30 cellular contexts compared by ENCODE assay signal in the genomic region with DNA sequence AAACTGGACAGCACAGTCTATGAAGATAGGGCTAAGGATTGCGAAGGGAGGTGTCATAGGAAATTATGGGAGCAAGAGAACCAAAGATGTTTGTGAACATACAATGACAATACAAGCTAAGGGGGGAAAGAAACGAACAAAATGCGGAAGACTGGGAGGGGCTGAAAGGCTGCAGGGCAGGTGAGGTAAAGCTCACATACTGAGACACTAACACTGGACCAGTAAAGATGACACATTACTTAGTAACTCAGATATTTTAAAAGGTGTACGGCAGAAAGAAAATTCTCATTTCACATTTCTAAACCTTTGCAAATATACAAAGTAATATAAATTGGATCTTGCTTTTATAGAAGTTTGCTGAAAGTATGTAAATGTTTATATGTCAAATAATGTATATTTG. TPM values are rescaled to one million over a fixed set of nuclear protein-coding genes. Genes with fewer than 3 reads are reported as not detected.
A peak's percentile ranks its signal among the peaks of the same experiment; 100 is the strongest.
DNase-seq lines count a peak whose midpoint lies in the region; ATAC-seq and TF ChIP-seq lines count a peak whose summit lies in the region.
"Had no signal": no experiment of that assay in that cellular context is flagged by ENCODE, and none has a peak within 500 bp of the region (broad histone marks: within the 10 kb centered on the region; RNA-seq: fewer than 3 reads in every experiment).

No MANE protein-coding gene starts in this region.

- H2AFZ ChIP-seq in mammary epithelial cell (ENCODE audit: low read depth, low read length) = no peak overlapping the region

- H3K27me3 ChIP-seq in breast epithelium = no peaks in the 10 kb centered on the region
- no peaks in the 10 kb centered on the region for H3K27me3 ChIP-seq in mammary epithelial cell (ENCODE audit: insufficient read depth, low read length)
- no peaks in the 10 kb centered on the region for H3K27me3 ChIP-seq in foreskin keratinocyte
- no peaks in the 10 kb centered on the region for H3K27me3 ChIP-seq in upper lobe of right lung
- H3K27me3 ChIP-seq: ascending aorta, ovary, Peyer's patch had no signal

- H3K27ac ChIP-seq in breast epithelium = no peak overlapping the region
- H3K27ac ChIP-seq in mammary epithelial cell (ENCODE audit: insufficient read depth, low read depth, low read length) = peak overlapping the region; percentile 33
- peak overlapping the region; percentile 46 for H3K27ac ChIP-seq in foreskin keratinocyte
- no peak overlapping the region for H3K27ac ChIP-seq in upper lobe of right lung
- H3K27ac ChIP-seq: A549, ascending aorta, ovary, Peyer's patch, VCaP had no signal

- H3K27ac Mint-ChIP-seq in MCF 10A (ENCODE audit: low read depth, unreplicated experiment) = peak overlapping the region; percentile 76
- H3K27ac Mint-ChIP-seq: activated CD4-positive, alpha-beta T cell treated with anti-CD3 and anti-CD28 coated beads for 36 hours; activated naive CD8-positive, alpha-beta T cell; CD8-positive, alpha-beta T cell; memory B cell; stimulated activated effector memory CD8-positive, alpha-beta T cell treated with anti-CD3 and anti-CD28 coated beads, Interleukin-12 subunit alpha, Interleukin-12 subunit beta, amount 100 ng/mL, for 72 hours had no signal

- H3K36me3 Mint-ChIP-seq in MCF 10A (ENCODE audit: insufficient read depth, unreplicated experiment) = peaks cover 29% of the 10 kb centered on the region

- H3K9ac ChIP-seq in mammary epithelial cell (ENCODE audit: insufficient read depth, low read length) = no peak overlapping the region

- no peaks in the 10 kb centered on the region for H3K27me3 Mint-ChIP-seq in MCF 10A (ENCODE audit: insufficient read depth, unreplicated experiment)
- H3K27me3 Mint-ChIP-seq: activated CD4-positive, alpha-beta T cell treated with anti-CD3 and anti-CD28 coated beads for 36 hours; activated naive CD8-positive, alpha-beta T cell; memory B cell had no signal

- H3K4me3 Mint-ChIP-seq in MCF 10A (ENCODE audit: unreplicated experiment) = peak overlapping the region; percentile 56
- H3K4me3 Mint-ChIP-seq: activated CD4-positive, alpha-beta T cell treated with anti-CD3 and anti-CD28 coated beads for 36 hours; activated naive CD8-positive, alpha-beta T cell; CD8-positive, alpha-beta T cell; memory B cell; neural crest cell; stimulated activated effector memory CD8-positive, alpha-beta T cell treated with anti-CD3 and anti-CD28 coated beads, Interleukin-12 subunit alpha, Interleukin-12 subunit beta, amount 100 ng/mL, for 72 hours had no signal

- peaks cover 22% of the 10 kb centered on the region for H3K4me1 Mint-ChIP-seq in MCF 10A (ENCODE audit: insufficient read depth, unreplicated experiment)
- H3K4me1 Mint-ChIP-seq: neural crest cell had no signal

- dilution Hi-C loops in mammary epithelial cell (cut with HindIII; ENCODE audit: low sequenced_read_pairs) = no loop called here

- H3K4me3 ChIP-seq in breast epithelium (no peak overlapping the region), mammary epithelial cell (replicated peaks in 1 of 3; ENCODE audit: insufficient read depth in 1 of 3, low read depth in 2 of 3, low read length in 3 of 3) (no peak overlapping the region), upper lobe of right lung (no peak overlapping the region)
- H3K4me3 ChIP-seq: A549, ascending aorta, ovary, Peyer's patch had no signal

- H3K9me3 Mint-ChIP-seq in MCF 10A (ENCODE audit: unreplicated experiment) = peaks cover 8% of the 10 kb centered on the region
- H3K9me3 Mint-ChIP-seq: CD8-positive, alpha-beta T cell; immature natural killer cell; memory B cell; neural crest cell; stimulated activated effector memory CD8-positive, alpha-beta T cell treated with anti-CD3 and anti-CD28 coated beads, Interleukin-12 subunit alpha, Interleukin-12 subunit beta, amount 100 ng/mL, for 72 hours had no signal

- no TSS peak for BruUV-seq in MCF 10A (replicated peaks; lab: Mats Ljungman, UMichigan)
- BruUV-seq in mammary epithelial cell (replicated peaks; lab: Mats Ljungman, UMichigan) = no TSS peak

- no peak for TF ChIP-seq POLR2A in breast epithelium (IDR thresholded peaks at IDR 0.05)

- H3K79me2 ChIP-seq in mammary epithelial cell (ENCODE audit: insufficient read depth, low read length) = peaks cover 8% of the 10 kb centered on the region

- POLR2A ChIA-PET in MCF 10A (lab: Yijun Ruan, JAX) = interaction anchor here (0.9 to 4.5 kb wide), 7 partner anchors 10 to 541 kb away, joined by 3 to 50 read pairs (median 8); partner anchors contain the start of genes CLDND1 and CPOX

- TF ChIP-seq CTCF in MCF 10A (IDR thresholded peaks at IDR 0.05; ENCODE audit: unreplicated experiment) = no peak
- TF ChIP-seq CTCF in breast epithelium (IDR thresholded peaks at IDR 0.05) = no peak
- TF ChIP-seq CTCF in mammary epithelial cell (conservative IDR thresholded peaks at IDR 0.05 in 1 of 2, IDR thresholded peaks at IDR 0.05 in 1 of 2; ENCODE audit: extremely low read depth in 1 of 2, insufficient read depth in 1 of 2, low read depth in 1 of 2, low read length in 2 of 2) = no peak
- no peak for TF ChIP-seq CTCF in foreskin keratinocyte (conservative IDR thresholded peaks at IDR 0.05)
- TF ChIP-seq CTCF in GM13976 (IDR thresholded peaks at IDR 0.05; ENCODE audit: borderline replicate concordance, control extremely low read depth, extremely low read depth, insufficient read depth, missing control alignments) = no peak
- no peak for TF ChIP-seq CTCF in upper lobe of right lung (IDR thresholded peaks at IDR 0.05)

- intact Hi-C loops in MCF 10A (cut with micrococcal nuclease) = loop anchor here (2.0 kb wide), 1 partner anchor 30 kb away; no protein-coding TSS in a partner anchor
- intact Hi-C loops in breast epithelium (cut with DNase I; ENCODE audit: low total_unique reads) = no loop called here
- intact Hi-C loops in mammary epithelial cell (cut with micrococcal nuclease) = loop anchor here (2.0 kb wide), 1 partner anchor 66 kb away; no protein-coding TSS in a partner anchor
- intact Hi-C loops in upper lobe of right lung (cut with DNase I) = no loop called here

- 50% methylated on average over 4 of the region's 4 CpGs for WGBS in mammary epithelial cell (ENCODE audit: low coverage, missing lambda C conversion rate)

- ATAC-seq in foreskin keratinocyte (peak; percentile 75), HG03175 (IDR thresholded peaks at IDR 0.05; ENCODE audit: unreplicated experiment) (no peak), upper lobe of right lung (no peak)
- ATAC-seq: CD8-positive, alpha-beta T cell had no signal

- in situ Hi-C loops in mammary epithelial cell (cut with MboI; ENCODE audit: low sequenced_read_pairs in 2 of 2) = no loop called here
- in situ Hi-C loops in GM13976 (cut with MboI; ENCODE audit: low sequenced_read_pairs, unreplicated experiment) = loop anchor here (10.0 kb wide), 1 partner anchor 158 kb away; the partner anchor contains the start of gene OR5K4

- no peaks in the 10 kb centered on the region for H3K4me1 ChIP-seq in breast epithelium
- H3K4me1 ChIP-seq in mammary epithelial cell (ENCODE audit: insufficient read depth, low read length) = peaks cover 20% of the 10 kb centered on the region
- H3K4me1 ChIP-seq in foreskin keratinocyte = peaks cover 18% of the 10 kb centered on the region
- H3K4me1 ChIP-seq in upper lobe of right lung = no peaks in the 10 kb centered on the region
- H3K4me1 ChIP-seq: ascending aorta, Peyer's patch had no signal

- H3K36me3 ChIP-seq in breast epithelium (no peaks in the 10 kb centered on the region), mammary epithelial cell (ENCODE audit: insufficient read depth, low read length) (peaks cover 8% of the 10 kb centered on the region), upper lobe of right lung (peaks cover 41% of the 10 kb centered on the region)
- H3K36me3 ChIP-seq: ovary had no signal

- H4K20me1 ChIP-seq in mammary epithelial cell (ENCODE audit: insufficient read depth, low read length) = no peaks in the 10 kb centered on the region

- peak overlapping the region; percentile 26 for H3K4me2 ChIP-seq in mammary epithelial cell (ENCODE audit: insufficient read depth, low read depth, low read length)

- DNase-seq in MCF 10A (ENCODE audit: unreplicated experiment) (no peak), breast epithelium (ENCODE audit: low spot score in 2 of 2) (no peak), mammary epithelial cell (no peak), foreskin keratinocyte (peak; percentile 35 to 66), GM13976 (ENCODE audit: low spot score) (no peak), HT-29 (ENCODE audit: low spot score) (no peak), upper lobe of right lung (no peak)
- DNase-seq: CD8-positive, alpha-beta T cell; immature natural killer cell; NCI-H1417; NCI-H2081 treated with DMSO at 0.1 percent for 48 hours; NCI-H2227 treated with DMSO at 0.1 percent for 48 hours; ovary; Peyer's patch; SW 1271; T-helper 9 cell had no signal

- CTCF ChIA-PET in MCF 10A (lab: Yijun Ruan, JAX) (interaction anchor here (0.7 to 1.3 kb wide), 3 partner anchors 12 to 79 kb away, joined by 3 to 6 read pairs (median 6); no protein-coding TSS in a partner anchor), mammary epithelial cell (lab: Charles Lee; ENCODE audit: low non-redundant PET) (no interaction called here)

- H3K9me3 ChIP-seq in breast epithelium = no peaks in the 10 kb centered on the region
- no peaks in the 10 kb centered on the region for H3K9me3 ChIP-seq in mammary epithelial cell (replicated peaks; ENCODE audit: insufficient read depth, low read length)
- no peaks in the 10 kb centered on the region for H3K9me3 ChIP-seq in upper lobe of right lung
- H3K9me3 ChIP-seq: A549, ascending aorta, ovary, Peyer's patch had no signal

RNA-seq across cellular contexts. Expression of gene CLDND1, which starts 10.1 kb away (rescaled TPM):
- total RNA-seq in MCF 10A (2022) (128 and 173 TPM in 2 replicates), breast epithelium (100 to 1,000 TPM; 113 to 121 (median 114) TPM), mammary epithelial cell (10 to 100 TPM; 76.9 to 90.0 TPM), foreskin keratinocyte (52.2 and 55.4 TPM in 2 replicates), upper lobe of right lung (90.9 TPM)
- polyA plus RNA-seq in mammary epithelial cell (72.5 TPM), foreskin keratinocyte (31.3 and 40.3 TPM in 2 replicates)
- polyA minus RNA-seq in mammary epithelial cell = 43.8 TPM
- total RNA-seq in HT-29 (2014; rRNA removed; shearing (Covaris generic)) = 25.1 and 31.5 TPM in 2 replicates

RNA-seq across cellular contexts. Expression of gene OR5K2, which starts 15.1 kb away (rescaled TPM):
- total RNA-seq in MCF 10A (2022) = not detected in 2 replicates
- not detected for total RNA-seq in breast epithelium
- not detected for total RNA-seq in mammary epithelial cell
- polyA plus RNA-seq in mammary epithelial cell = not detected
- polyA minus RNA-seq in mammary epithelial cell = not detected
- total RNA-seq in foreskin keratinocyte = not detected in 2 replicates
- polyA plus RNA-seq in foreskin keratinocyte = not detected in 2 replicates
- total RNA-seq in HT-29 (2014; rRNA removed; shearing (Covaris generic)) = not detected in 2 replicates
- not detected for total RNA-seq in upper lobe of right lung
- total RNA-seq: activated CD4-positive, alpha-beta T cell treated with anti-CD3 and anti-CD28 coated beads for 36 hours; ascending aorta; cardiac septum; CD8-positive, alpha-beta T cell; H1; neural crest cell; ovary; Peyer's patch; renal cortical epithelial cell; subcutaneous adipose tissue; urinary bladder had no signal
- polyA plus RNA-seq: A549, H1, immature natural killer cell, ovary, urinary bladder had no signal

RNA-seq across cellular contexts. Expression of gene GPR15, which starts 19.2 kb away (rescaled TPM):
- total RNA-seq in MCF 10A (2022) = not detected in 2 replicates
- total RNA-seq in breast epithelium = 1 to 10 TPM in 1 of 3 donors, under 1 TPM in 1, not detected in 1; 0.59 to 1.6 TPM
- not detected for total RNA-seq in mammary epithelial cell
- polyA plus RNA-seq in mammary epithelial cell = not detected
- polyA minus RNA-seq in mammary epithelial cell = not detected
- total RNA-seq in foreskin keratinocyte = not detected in 2 replicates
- not detected in 2 replicates for polyA plus RNA-seq in foreskin keratinocyte
- total RNA-seq in HT-29 (2014; rRNA removed; shearing (Covaris generic)) = not detected in 2 replicates
- 2.5 TPM for total RNA-seq in upper lobe of right lung
- total RNA-seq: ascending aorta, cardiac septum, H1, neural crest cell, renal cortical epithelial cell, urinary bladder had no signal
- polyA plus RNA-seq: A549, H1, ovary had no signal

RNA-seq across cellular contexts. Expression of gene OR5K1, which starts 49.6 kb away (rescaled TPM):
- total RNA-seq in MCF 10A (2022) = not detected in 2 replicates
- not detected for total RNA-seq in breast epithelium
- total RNA-seq in mammary epithelial cell = not detected
- not detected for polyA plus RNA-seq in mammary epithelial cell
- polyA minus RNA-seq in mammary epithelial cell = not detected
- not detected in 2 replicates for total RNA-seq in foreskin keratinocyte
- polyA plus RNA-seq in foreskin keratinocyte = not detected in 2 replicates
- not detected in 2 replicates for total RNA-seq in HT-29 (2014; rRNA removed; shearing (Covaris generic))
- total RNA-seq in upper lobe of right lung = not detected
- total RNA-seq: activated CD4-positive, alpha-beta T cell treated with anti-CD3 and anti-CD28 coated beads for 36 hours; cardiac septum; CD8-positive, alpha-beta T cell; H1; neural crest cell; ovary; Peyer's patch; renal cortical epithelial cell; subcutaneous adipose tissue; urinary bladder had no signal
- polyA plus RNA-seq: A549, H1, immature natural killer cell, ovary, urinary bladder had no signal

Comparison
In these comparisons a context has a peak if more than half of its experiments do, and no peak if none do; other contexts are left out.
1. H3K27ac ChIP-seq: peak in mammary epithelial cell (single experiment) and foreskin keratinocyte (single experiment); none in breast epithelium (0 of 2) and upper lobe of right lung (single experiment).
2. intact Hi-C loops: an anchor here in MCF 10A (2.0 kb wide) and mammary epithelial cell (2.0 kb wide); none called in breast epithelium and upper lobe of right lung.
3. DNase-seq: peak in foreskin keratinocyte (2 of 2); none in MCF 10A (single experiment), breast epithelium (0 of 2), mammary epithelial cell (single experiment), GM13976 (single experiment), HT-29 (single experiment) and upper lobe of right lung (single experiment).